In genomic region chr17:78360371-78361226, GRCh38 we compare ENCODE assay signal across 8 cellular contexts. TPM values are rescaled to one million over a fixed set of nuclear protein-coding genes. Genes with fewer than 3 reads are reported as not detected.
DNase-seq lines count a peak whose midpoint lies in the region; ATAC-seq and TF ChIP-seq lines count a peak whose summit lies in the region.

No MANE protein-coding gene starts in this region.

- H3K27me3 Mint-ChIP-seq in activated CD4-positive, alpha-beta T cell treated with anti-CD3 and anti-CD28 coated beads for 36 hours: peaks cover 3% of the 10 kb centered on the region

- CTCF ChIA-PET in activated CD4-positive, alpha-beta T cell treated with anti-CD3 and anti-CD28 coated beads for 36 hours (lab: Charles Lee): interaction anchor here (0.6 to 5.7 kb wide), 18 partner anchors 9 to 133 kb away, joined by 3 to 63 read pairs (median 4); no protein-coding TSS in a partner anchor

- POLR2A ChIA-PET in activated CD4-positive, alpha-beta T cell treated with anti-CD3 and anti-CD28 coated beads for 36 hours (lab: Charles Lee): interaction anchor here (0.5 to 3.9 kb wide), 10 partner anchors 10 to 420 kb away, joined by 3 to 64 read pairs (median 4); no protein-coding TSS in a partner anchor

- H3K4me1 Mint-ChIP-seq in activated CD4-positive, alpha-beta T cell treated with anti-CD3 and anti-CD28 coated beads for 36 hours: peaks cover 42% of the 10 kb centered on the region

- H3K36me3 Mint-ChIP-seq in activated CD4-positive, alpha-beta T cell treated with anti-CD3 and anti-CD28 coated beads for 36 hours (ENCODE audit: low read depth): peaks cover 38% of the 10 kb centered on the region

- ATAC-seq in HG03108 (IDR thresholded peaks at IDR 0.05; ENCODE audit: unreplicated experiment): peak; percentile 23
- peak; percentile 41 for ATAC-seq in activated CD4-positive, alpha-beta T cell treated with anti-CD3 and anti-CD28 coated beads for 36 hours
- no peak for ATAC-seq in GM18861 (IDR thresholded peaks at IDR 0.05; ENCODE audit: unreplicated experiment)

- DNase-seq in NCI-H446 (lab: John Stamatoyannopoulos, UW): peak; percentile 60 to 88
- DNase-seq in activated CD4-positive, alpha-beta T cell treated with anti-CD3 and anti-CD28 coated beads for 36 hours: peak; percentile 97
- peak; percentile 60 for DNase-seq in cerebellum (ENCODE audit: low spot score)
- DNase-seq in kidney tubule cell (ENCODE audit: low spot score): peak; percentile 90
- peak; percentile 87 to 94 for DNase-seq in stimulated activated CD4-positive, alpha-beta T cell treated with anti-CD3 and anti-CD28 coated beads, Interleukin-15, amount 100 ng/mL, for 48 hours (ENCODE audit: low read depth in 2 of 2)

- intact Hi-C loops in activated CD4-positive, alpha-beta T cell treated with anti-CD3 and anti-CD28 coated beads for 36 hours (cut with DNase I, micrococcal nuclease): loop anchor here (1.0 to 2.0 kb wide), 14 partner anchors 17 to 1623 kb away; partner anchors contain the start of genes AFMID (in 1 of the 2), BIRC5 (in 1 of the 2), PGS1 (in 1 of the 2) and SRSF2 (in 1 of the 2)

- peak overlapping the region; percentile 90 for H3K27ac Mint-ChIP-seq in activated CD4-positive, alpha-beta T cell treated with anti-CD3 and anti-CD28 coated beads for 36 hours

- H3K4me3 Mint-ChIP-seq in activated CD4-positive, alpha-beta T cell treated with anti-CD3 and anti-CD28 coated beads for 36 hours: peak overlapping the region; percentile 74

- H3K9me3 Mint-ChIP-seq in activated CD4-positive, alpha-beta T cell treated with anti-CD3 and anti-CD28 coated beads for 36 hours (ENCODE audit: low read depth): no peaks in the 10 kb centered on the region

- TF ChIP-seq CTCF in GM12872 (IDR thresholded peaks at IDR 0.05; ENCODE audit: insufficient read depth, low read depth, low read length): peak; percentile 90

RNA-seq across cellular contexts. Expression of gene SOCS3, which starts 0.7 kb away (rescaled TPM):
- total RNA-seq in activated CD4-positive, alpha-beta T cell treated with anti-CD3 and anti-CD28 coated beads for 36 hours: 100 to 1,000 TPM; 150 to 162 TPM
- total RNA-seq in cerebellum: 10.7 TPM

RNA-seq across cellular contexts. Expression of gene PGS1, which starts 17.9 kb away (rescaled TPM):
- 10 to 100 TPM; 73.3 to 75.0 TPM for total RNA-seq in activated CD4-positive, alpha-beta T cell treated with anti-CD3 and anti-CD28 coated beads for 36 hours
- 41.8 TPM for total RNA-seq in cerebellum

Comparison
In these comparisons a context has a peak if more than half of its experiments do, and no peak if none do; other contexts are left out.
1. RNA of gene SOCS3, which starts 0.7 kb away (total RNA-seq): 150 to 162 TPM in activated CD4-positive, alpha-beta T cell treated with anti-CD3 and anti-CD28 coated beads for 36 hours; 10.7 TPM in cerebellum (single experiment); every median in the first group is over 10 times any median in the second.
2. Peak in every context shown above with its lines, with median percentiles within 50 percentile points of each other: DNase-seq.